ENCODE assay signal across 33 cellular contexts in the genomic region with DNA sequence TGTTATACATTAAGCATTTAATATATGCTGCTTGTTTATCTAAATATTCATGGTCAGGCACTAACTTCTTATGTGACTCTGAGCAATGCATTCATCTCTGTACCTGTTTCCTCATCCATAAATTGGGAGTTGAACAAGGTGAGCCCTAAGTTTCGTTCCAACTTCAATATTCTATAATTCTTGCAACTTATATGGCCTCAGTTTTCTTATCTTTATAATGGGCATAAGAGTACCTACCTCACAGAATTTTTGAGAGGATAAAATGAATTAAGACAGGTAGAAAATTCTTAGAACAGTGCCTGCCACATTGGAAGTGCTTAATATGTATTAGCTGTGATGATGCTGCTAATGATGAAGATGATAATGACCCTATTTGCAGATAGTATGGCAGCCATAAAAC.
"Had no signal": no experiment of that assay in that cellular context is flagged by ENCODE, and none has a peak within 500 bp of the region (broad histone marks: within the 10 kb centered on the region; RNA-seq: fewer than 3 reads in every experiment).

No MANE protein-coding gene starts in this region.

- DNase-seq: activated effector memory CD4-positive, alpha-beta T cell treated with anti-CD3 and anti-CD28 coated beads, Interleukin-2, amount 50 U/mL, for 16 hours; activated effector memory CD4-positive, alpha-beta T cell treated with Interleukin-2 at 50 U/mL for 16 hours; activated gamma-delta T cell; activated gamma-delta T cell treated with Interleukin-2 at 50 U/mL for 16 hours; activated naive CD4-positive, alpha-beta T cell; activated naive CD4-positive, alpha-beta T cell treated with anti-CD3 and anti-CD28 coated beads for 36 hours; activated naive CD4-positive, alpha-beta T cell treated with anti-CD3 and anti-CD28 coated beads, Interleukin-2, amount 10 ng/mL, durations not matched to agents 7 days and 5 days; activated naive CD4-positive, alpha-beta T cell treated with anti-CD3 and anti-CD28 coated beads, Interleukin-2, amount 50 U/mL, for 16 hours; activated naive CD4-positive, alpha-beta T cell treated with Interleukin-2 at 50 U/mL for 16 hours; activated naive CD8-positive, alpha-beta T cell treated with anti-CD3 and anti-CD28 coated beads for 36 hours; activated naive CD8-positive, alpha-beta T cell treated with anti-CD3 and anti-CD28 coated beads, Interleukin-2, amount 10 ng/mL, durations not matched to agents 7 days and 5 days; activated naive CD8-positive, alpha-beta T cell treated with anti-CD3 and anti-CD28 coated beads, Interleukin-2, amount 50 U/mL, for 24 hours; activated T-cell treated with anti-CD3 and anti-CD28 coated beads, Interleukin-2, amount 50 U/mL, for 24 hours; activated T-cell treated with anti-CD3 and anti-CD28 coated beads, Interleukin-2, amount 50 U/mL, for 4 hours; activated T-cell treated with anti-CD3 and anti-CD28 coated beads, Interleukin-2, amount 50 U/mL, for 48 hours; activated T-cell treated with anti-CD3 and anti-CD28 coated beads, Interleukin-2, amount 50 U/mL, for 72 hours; adrenal gland; amniotic stem cell; amygdala; anterior cingulate cortex; aorta; body of pancreas; brain microvascular endothelial cell; caudate nucleus; central memory CD4-positive, alpha-beta T cell; cerebellar nuclear complex had no signal

- H3K27me3 ChIP-seq: adrenal gland, ascending aorta, body of pancreas, brain microvascular endothelial cell, breast epithelium, cardiac muscle cell had no signal

- FAIRE-seq: astrocyte, bronchial epithelial cell had no signal

- H3K36me3 ChIP-seq: adrenal gland, ascending aorta, brain microvascular endothelial cell, breast epithelium, cardiac muscle cell had no signal

- H3K9me3 ChIP-seq: adrenal gland, ascending aorta, body of pancreas, breast epithelium had no signal

- H3K27ac ChIP-seq: adrenal gland, ascending aorta, body of pancreas, brain microvascular endothelial cell, breast epithelium, cardiac muscle cell had no signal

- H3K4me3 ChIP-seq: adrenal gland, ascending aorta, body of pancreas, breast epithelium, cardiac muscle cell had no signal

- ATAC-seq: activated naive CD4-positive, alpha-beta T cell treated with anti-CD3 and anti-CD28 coated beads, Interleukin-2, amount 50 U/mL, for 72 hours; activated naive CD8-positive, alpha-beta T cell treated with anti-CD3 and anti-CD28 coated beads, Interleukin-2, amount 50 U/mL, for 24 hours; activated T-cell treated with anti-CD3 and anti-CD28 coated beads, Interleukin-2, amount 50 U/mL, for 4 hours; activated T-cell treated with anti-CD3 and anti-CD28 coated beads, Interleukin-2, amount 50 U/mL, for 72 hours; activated T-helper 17 cell treated with anti-CD3 and anti-CD28 coated beads, Interleukin-2, amount 50 U/mL, for 72 hours; body of pancreas had no signal

- H3K4me1 ChIP-seq: adrenal gland, ascending aorta, breast epithelium had no signal
